ENCODE assay signal across 11 cellular contexts in the genomic region with DNA sequence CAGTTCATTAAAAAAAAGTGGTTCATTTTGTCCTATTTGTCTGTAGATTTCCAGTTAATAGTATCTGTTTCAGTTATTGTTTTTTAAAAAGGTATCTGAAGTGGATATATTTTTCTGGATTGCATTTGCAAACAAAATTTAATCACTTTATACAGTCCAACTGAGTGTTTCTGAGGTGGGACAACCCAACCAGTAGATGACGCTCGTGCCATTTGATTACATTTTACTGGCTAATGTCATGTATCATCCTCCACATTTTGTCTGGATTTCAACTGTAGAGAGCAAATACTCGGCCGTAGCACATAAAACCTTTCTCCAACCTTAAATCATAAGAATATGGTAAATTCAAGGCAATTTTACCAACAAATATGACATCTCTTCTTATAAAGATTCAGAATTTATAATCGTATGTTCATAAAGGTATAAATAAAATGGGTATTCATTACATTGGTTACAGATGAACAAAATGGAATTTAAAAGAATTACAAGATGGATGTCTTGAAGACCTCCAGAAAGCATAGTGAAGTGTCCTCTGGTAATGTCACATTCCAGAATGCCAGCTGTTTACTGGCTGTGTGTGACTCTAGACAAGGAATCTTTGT.
DNase-seq lines count a peak whose midpoint lies in the region; ATAC-seq, FAIRE-seq and TF ChIP-seq lines count a peak whose summit lies in the region.
"Had no signal": no experiment of that assay in that cellular context is flagged by ENCODE, and none has a peak within 500 bp of the region (broad histone marks: within the 10 kb centered on the region; RNA-seq: fewer than 3 reads in every experiment).

No MANE protein-coding gene starts in this region.

- TF ChIP-seq RAD21 in GM12878 (IDR thresholded peaks at IDR 0.05; ENCODE audit: insufficient read depth, low read depth, low read length) = peak; percentile 51

- in situ Hi-C loops in GM12878 (cut with MboI) = no loop called here

- no peak for FAIRE-seq in GM12878 (lab: Jason Lieb, UNC)

- H3K9ac ChIP-seq in GM12878 (ENCODE audit: control insufficient read depth, insufficient read depth, low read length) = no peak overlapping the region

- 72 to 75% methylated on average over 5 of the region's 5 CpGs for WGBS in heart right ventricle, 2 donors
- 18% methylated on average over 5 of the region's 5 CpGs for WGBS in GM12878 (ENCODE audit: insufficient coverage, insufficient replicate concordance, low lambda C conversion rate, missing lambda C conversion rate)

- no TSS peak for BruUV-seq in GM12878 (replicated peaks; lab: Mats Ljungman, UMichigan)

- H3K4me1 ChIP-seq in heart right ventricle (no peaks in the 10 kb centered on the region), GM12878 (ENCODE audit: control insufficient read depth, insufficient read depth, low read length) (no peaks in the 10 kb centered on the region), Peyer's patch (no peaks in the 10 kb centered on the region)

- H3K27me3 ChIP-seq in heart right ventricle (no peaks in the 10 kb centered on the region), GM12878 (replicated peaks in 1 of 2; ENCODE audit: control insufficient read depth in 2 of 2, insufficient read depth in 2 of 2, low read length in 1 of 2) (no peaks in the 10 kb centered on the region), Peyer's patch (no peaks in the 10 kb centered on the region)
- H3K27me3 ChIP-seq: neutrophil had no signal

- no peak for TF ChIP-seq EP300 in GM12878 (IDR thresholded peaks at IDR 0.05; ENCODE audit: borderline replicate concordance in 1 of 2, control insufficient read depth in 1 of 2, low read depth in 2 of 2, low read length in 2 of 2)

- no peak for TF ChIP-seq POLR2A in GM12878 (IDR thresholded peaks at IDR 0.05; ENCODE audit: low read depth, low read length)
- no peak for TF ChIP-seq POLR2A in Peyer's patch (IDR thresholded peaks at IDR 0.05)

- ATAC-seq in heart right ventricle (no peak), left ventricle myocardium superior (no peak), GM12878 (no peak), HG02759 (IDR thresholded peaks at IDR 0.05; ENCODE audit: unreplicated experiment) (no peak), HG02938 (IDR thresholded peaks at IDR 0.05; ENCODE audit: unreplicated experiment) (no peak)

- H2AFZ ChIP-seq in GM12878 (ENCODE audit: control insufficient read depth, low read depth, low read length) = no peak overlapping the region

- H3K27ac ChIP-seq in heart right ventricle (no peak overlapping the region), GM12878 (ENCODE audit: control insufficient read depth, insufficient read depth) (no peak overlapping the region), Peyer's patch (no peak overlapping the region)
- H3K27ac ChIP-seq: neutrophil had no signal

- no peak overlapping the region for H3K4me3 ChIP-seq in heart right ventricle
- no peak overlapping the region for H3K4me3 ChIP-seq in GM12878
- H3K4me3 ChIP-seq in Peyer's patch = no peak overlapping the region

- DNase-seq in heart right ventricle (no peak), left ventricle myocardium superior (no peak), NCI-H1694 (lab: John Stamatoyannopoulos, UW) (peak; percentile 42), GM12878 (ENCODE audit: low read depth, low spot score) (no peak), NCI-H2029 treated with DMSO at 0.1 percent for 48 hours (lab: John Stamatoyannopoulos, UW) (no peak), Peyer's patch (no peak)
- DNase-seq: CD8-positive, alpha-beta memory T cell; NCI-H1930 had no signal

- no peak overlapping the region for H3K4me2 ChIP-seq in GM12878 (ENCODE audit: control insufficient read depth, insufficient read depth)

- RAD21 ChIA-PET in GM12878 (lab: Charles Lee; ENCODE audit: unreplicated experiment) = no interaction called here

- POLR2A ChIA-PET in GM12878 (lab: Charles Lee) = no interaction called here

- SMC1A ChIA-PET in GM12878 (lab: Charles Lee; ENCODE audit: uncharacterized antibody, unreplicated experiment) = no interaction called here

- TF ChIP-seq CTCF in heart right ventricle (IDR thresholded peaks at IDR 0.05) (peak in 5 of 9 donors; percentile 8 to 41 (median 30)), GM12878 (IDR thresholded peaks at IDR 0.05 in 2 of 3, conservative IDR thresholded peaks at IDR 0.05 in 1 of 3; ENCODE audit: control insufficient read depth in 2 of 3, extremely low read depth in 1 of 3, insufficient read depth in 1 of 3, low read depth in 3 of 3, low read length in 3 of 3) (peak in 2 of 3 experiments; percentile 20 to 34; a peak in 3 of 6 replicates), Peyer's patch (IDR thresholded peaks at IDR 0.05) (no peak)

- no peaks in the 10 kb centered on the region for H3K79me2 ChIP-seq in GM12878 (ENCODE audit: control insufficient read depth, insufficient read depth, low read length)

- CTCF ChIA-PET in GM12878 (lab: Yijun Ruan, JAX) = no interaction called here

- H3K9me3 ChIP-seq in heart right ventricle (no peaks in the 10 kb centered on the region), GM12878 (replicated peaks; ENCODE audit: control insufficient read depth, insufficient read depth, low read length) (no peaks in the 10 kb centered on the region), Peyer's patch (no peaks in the 10 kb centered on the region)
- H3K9me3 ChIP-seq: neutrophil had no signal

- intact Hi-C loops in heart right ventricle (cut with DNase I) = no loop called here
- intact Hi-C loops in left ventricle myocardium superior (cut with micrococcal nuclease) = no loop called here
- intact Hi-C loops in GM12878 (cut with micrococcal nuclease; ENCODE audit: unreplicated experiment) = no loop called here

- H4K20me1 ChIP-seq in GM12878 (ENCODE audit: control insufficient read depth, insufficient read depth) = no peaks in the 10 kb centered on the region

- H3K36me3 ChIP-seq in heart right ventricle (no peaks in the 10 kb centered on the region), GM12878 (ENCODE audit: control insufficient read depth in 2 of 2, insufficient read depth in 2 of 2, low read length in 1 of 2) (no peaks in the 10 kb centered on the region), Peyer's patch (no peaks in the 10 kb centered on the region)
- H3K36me3 ChIP-seq: neutrophil had no signal

TF ChIP-seq in GM12878, 131 proteins besides CTCF, POLR2A, EP300 and RAD21:
- no peak for TF ChIP-seq KAT2A (conservative IDR thresholded peaks at IDR 0.05; ENCODE audit: control insufficient read depth, low read depth, low read length)
- peak; percentile 31; the same call in 1 of the 2 replicates for TF ChIP-seq SMC3 (IDR thresholded peaks at IDR 0.05; ENCODE audit: borderline replicate concordance, low read length)

Comparison
In these comparisons a context has a peak if more than half of its experiments do, and no peak if none do; other contexts are left out.
1. CTCF ChIP-seq: peak in heart right ventricle (5 of 9) and GM12878 (2 of 3); none in Peyer's patch (0 of 6).